In genomic region chr22:20316217-20316843, GRCh38 we compare ENCODE assay signal across 1 cellular context.
TF ChIP-seq lines count a peak whose summit lies in the region.

No MANE protein-coding gene starts in this region.

TF ChIP-seq in K562, 482 proteins besides CTCF, POLR2A, EP300 and RAD21 (continued from another document):
- TF ChIP-seq, protein P1, sequence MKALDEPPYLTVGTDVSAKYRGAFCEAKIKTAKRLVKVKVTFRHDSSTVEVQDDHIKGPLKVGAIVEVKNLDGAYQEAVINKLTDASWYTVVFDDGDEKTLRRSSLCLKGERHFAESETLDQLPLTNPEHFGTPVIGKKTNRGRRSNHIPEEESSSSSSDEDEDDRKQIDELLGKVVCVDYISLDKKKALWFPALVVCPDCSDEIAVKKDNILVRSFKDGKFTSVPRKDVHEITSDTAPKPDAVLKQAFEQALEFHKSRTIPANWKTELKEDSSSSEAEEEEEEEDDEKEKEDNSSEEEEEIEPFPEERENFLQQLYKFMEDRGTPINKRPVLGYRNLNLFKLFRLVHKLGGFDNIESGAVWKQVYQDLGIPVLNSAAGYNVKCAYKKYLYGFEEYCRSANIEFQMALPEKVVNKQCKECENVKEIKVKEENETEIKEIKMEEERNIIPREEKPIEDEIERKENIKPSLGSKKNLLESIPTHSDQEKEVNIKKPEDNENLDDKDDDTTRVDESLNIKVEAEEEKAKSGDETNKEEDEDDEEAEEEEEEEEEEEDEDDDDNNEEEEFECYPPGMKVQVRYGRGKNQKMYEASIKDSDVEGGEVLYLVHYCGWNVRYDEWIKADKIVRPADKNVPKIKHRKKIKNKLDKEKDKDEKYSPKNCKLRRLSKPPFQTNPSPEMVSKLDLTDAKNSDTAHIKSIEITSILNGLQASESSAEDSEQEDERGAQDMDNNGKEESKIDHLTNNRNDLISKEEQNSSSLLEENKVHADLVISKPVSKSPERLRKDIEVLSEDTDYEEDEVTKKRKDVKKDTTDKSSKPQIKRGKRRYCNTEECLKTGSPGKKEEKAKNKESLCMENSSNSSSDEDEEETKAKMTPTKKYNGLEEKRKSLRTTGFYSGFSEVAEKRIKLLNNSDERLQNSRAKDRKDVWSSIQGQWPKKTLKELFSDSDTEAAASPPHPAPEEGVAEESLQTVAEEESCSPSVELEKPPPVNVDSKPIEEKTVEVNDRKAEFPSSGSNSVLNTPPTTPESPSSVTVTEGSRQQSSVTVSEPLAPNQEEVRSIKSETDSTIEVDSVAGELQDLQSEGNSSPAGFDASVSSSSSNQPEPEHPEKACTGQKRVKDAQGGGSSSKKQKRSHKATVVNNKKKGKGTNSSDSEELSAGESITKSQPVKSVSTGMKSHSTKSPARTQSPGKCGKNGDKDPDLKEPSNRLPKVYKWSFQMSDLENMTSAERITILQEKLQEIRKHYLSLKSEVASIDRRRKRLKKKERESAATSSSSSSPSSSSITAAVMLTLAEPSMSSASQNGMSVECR (CRISPR knock-in tag; IDR thresholded peaks at IDR 0.05): 0 out of 2 replicates have a peak, but pooled peaks have one; percentile 13
